ENCODE assay signal across 7 cellular contexts in the genomic region with DNA sequence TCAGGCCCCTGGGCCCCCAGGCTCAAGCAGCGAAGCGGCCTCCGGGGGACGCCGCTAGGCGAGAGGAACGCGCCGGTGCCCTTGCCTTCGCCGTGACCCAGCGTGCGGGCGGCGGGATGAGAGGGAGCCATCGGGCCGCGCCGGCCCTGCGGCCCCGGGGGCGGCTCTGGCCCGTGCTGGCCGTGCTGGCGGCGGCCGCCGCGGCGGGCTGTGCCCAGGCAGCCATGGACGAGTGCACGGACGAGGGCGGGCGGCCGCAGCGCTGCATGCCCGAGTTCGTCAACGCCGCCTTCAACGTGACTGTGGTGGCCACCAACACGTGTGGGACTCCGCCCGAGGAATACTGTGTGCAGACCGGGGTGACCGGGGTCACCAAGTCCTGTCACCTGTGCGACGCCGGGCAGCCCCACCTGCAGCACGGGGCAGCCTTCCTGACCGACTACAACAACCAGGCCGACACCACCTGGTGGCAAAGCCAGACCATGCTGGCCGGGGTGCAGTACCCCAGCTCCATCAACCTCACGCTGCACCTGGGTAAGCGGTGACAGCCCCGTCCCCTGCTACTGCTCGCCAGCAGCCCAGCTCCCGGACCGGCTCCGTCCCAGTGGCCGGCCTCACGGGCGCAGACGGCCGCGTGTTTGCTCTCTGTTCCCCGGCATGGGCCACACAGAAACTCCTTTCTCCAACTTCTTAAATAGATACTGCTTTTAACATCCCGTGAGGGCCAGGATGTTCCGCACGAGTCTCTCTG. TPM values are rescaled to one million over a fixed set of nuclear protein-coding genes. Genes with fewer than 3 reads are reported as not detected.
DNase-seq lines count a peak whose midpoint lies in the region; FAIRE-seq and TF ChIP-seq lines count a peak whose summit lies in the region.

No MANE protein-coding gene starts in this region.

- H3K4me3 ChIP-seq in H7 (ENCODE audit: insufficient read depth, low read depth, low read length) (peak overlapping the region; percentile 87), bronchial epithelial cell (ENCODE audit: low read depth, low read length) (peak overlapping the region; percentile 81)

- TF ChIP-seq CTCF in bronchial epithelial cell (IDR thresholded peaks at IDR 0.05; ENCODE audit: insufficient read depth, low read length, severe bottlenecking), result peak; percentile 86

- in situ Hi-C loops in SK-MEL-5 (cut with HindIII; ENCODE audit: low pct_unique_long_range_greater_than_20kb, low sequenced_read_pairs), result no loop called here

- H3K27me3 ChIP-seq in H7 (ENCODE audit: control insufficient read depth, insufficient read depth, low read length) (no peaks in the 10 kb centered on the region), bronchial epithelial cell (ENCODE audit: control insufficient read depth, insufficient read depth, low read length) (no peaks in the 10 kb centered on the region)

- DNase-seq in GM12891 (ENCODE audit: insufficient read length, low spot score) (peak; percentile 54), H7 (peak; percentile 87), Kasumi-1 (lab: John Stamatoyannopoulos, UW) (peak; percentile 32 to 48), SK-MEL-5 (ENCODE audit: low read depth, low spot score) (peak; percentile 60), bronchial epithelial cell (ENCODE audit: low read depth) (peak; percentile 70), kidney glomerular epithelial cell (lab: John Stamatoyannopoulos, UW) (peak; percentile 74)
- DNase-seq in stimulated activated CD4-positive, alpha-beta T cell treated with anti-CD3 and anti-CD28 coated beads, Interleukin-1b, Interleukin-23, amount 100 ng/mL, for 48 hours, result peak; percentile 37

- FAIRE-seq in GM12891 (lab: Jason Lieb, UNC) (peak; percentile 97), bronchial epithelial cell (lab: Jason Lieb, UNC) (no peak)

- H3K36me3 ChIP-seq in H7 (replicated peaks; ENCODE audit: control insufficient read depth, insufficient read depth, low read length), result no peaks in the 10 kb centered on the region
- no peaks in the 10 kb centered on the region for H3K36me3 ChIP-seq in bronchial epithelial cell (ENCODE audit: control insufficient read depth, insufficient read depth, low read length)

- TF ChIP-seq POLR2A in GM12891 (IDR thresholded peaks at IDR 0.05; ENCODE audit: low read depth, low read length), result no peak

TF ChIP-seq in GM12891, 5 proteins besides CTCF, POLR2A, EP300 and RAD21:
- TF ChIP-seq POLR2AphosphoS5 (IDR thresholded peaks at IDR 0.05; ENCODE audit: low read depth, low read length), result no peak
- no peak for TF ChIP-seq PAX5 (IDR thresholded peaks at IDR 0.05; ENCODE audit: insufficient read depth, low read length, severe bottlenecking)
- no peak for TF ChIP-seq TAF1 (IDR thresholded peaks at IDR 0.05; ENCODE audit: low read depth, low read length)
- TF ChIP-seq SPI1 (IDR thresholded peaks at IDR 0.05; ENCODE audit: low read depth, low read length), result no peak
- TF ChIP-seq POU2F2 (IDR thresholded peaks at IDR 0.05; ENCODE audit: low read depth, low read length), result no peak

RNA-seq across cellular contexts. Expression of a gene that starts 0.6 kb away (rescaled TPM):
- 5.3 TPM for polyA plus RNA-seq in GM12891 (2012; ENCODE audit: low read depth, missing spikeins)
- total RNA-seq in H7 (2014; rRNA removed; shearing (Covaris generic)), result 116 and 163 TPM in 2 replicates
- total RNA-seq in SK-MEL-5 (2014; rRNA removed; shearing (Covaris generic)), result 114 and 138 TPM in 2 replicates
- 157 and 209 TPM in 2 replicates for polyA plus RNA-seq in SK-MEL-5 (2015; cell fraction: cytosol; rRNA removed)
- 47.1 and 60.2 TPM in 2 replicates for polyA plus RNA-seq in SK-MEL-5 (2015; cell fraction: nucleus; rRNA removed)
- total RNA-seq in bronchial epithelial cell, result 190 and 219 TPM in 2 replicates

Comparison
In these comparisons a context has a peak if more than half of its experiments do, and no peak if none do; other contexts are left out.
1. Peak in every context shown above with its lines: DNase-seq and H3K4me3 ChIP-seq.
2. DNase-seq: peak in every context shown above with its lines; median percentile 87 in H7; 74 in kidney glomerular epithelial cell; 70 in bronchial epithelial cell; 60 in SK-MEL-5; 54 in GM12891; 40 in Kasumi-1; 37 in stimulated activated CD4-positive, alpha-beta T cell treated with anti-CD3 and anti-CD28 coated beads, Interleukin-1b, Interleukin-23, amount 100 ng/mL, for 48 hours.